Comparison of ENCODE assay signal across 1 cellular context in genomic region chr16:1184156-1184868, GRCh38.
TF ChIP-seq lines count a peak whose summit lies in the region.

No MANE protein-coding gene starts in this region.

TF ChIP-seq in GM23338, 12 proteins besides CTCF, POLR2A, EP300 and RAD21 (continued from another document):
- TF ChIP-seq ZNF462 (CRISPR knock-in tag; IDR thresholded peaks at IDR 0.05), result no peak
- TF ChIP-seq NANOG (IDR thresholded peaks at IDR 0.05; ENCODE audit: borderline replicate concordance), result no peak
- no peak for TF ChIP-seq REST (IDR thresholded peaks at IDR 0.05; ENCODE audit: unreplicated experiment)
- TF ChIP-seq CREB1 (CRISPR knock-in tag; IDR thresholded peaks at IDR 0.05; ENCODE audit: low read depth), result no peak
- no peak for TF ChIP-seq ZNF331 (CRISPR knock-in tag; IDR thresholded peaks at IDR 0.05; ENCODE audit: low read depth)
- no peak for TF ChIP-seq POLR2AphosphoS5 (IDR thresholded peaks at IDR 0.05; ENCODE audit: low read depth)
- no peak for TF ChIP-seq EZH2 (IDR thresholded peaks at IDR 0.05; ENCODE audit: low read depth, unreplicated experiment)
- no peak for TF ChIP-seq ZNF114 (CRISPR knock-in tag; IDR thresholded peaks at IDR 0.05)
- no peak for TF ChIP-seq STAT1 (IDR thresholded peaks at IDR 0.05; ENCODE audit: unreplicated experiment)
TF ChIP-seq in GM23338: peak in this region for 0.
